ENCODE assay signal across 1 cellular context in genomic region chr1:201559679-201560162, GRCh38.
A peak's percentile ranks its signal among the peaks of the same experiment; 100 is the strongest.
TF ChIP-seq lines count a peak whose summit lies in the region.

No MANE protein-coding gene starts in this region.

TF ChIP-seq in IMR-90, 13 proteins besides CTCF, POLR2A, EP300 and RAD21 (continued from another document):
- TF ChIP-seq ELK1 (IDR thresholded peaks at IDR 0.05; ENCODE audit: borderline replicate concordance, low read depth, low read length) (no peak), RFX5 (IDR thresholded peaks at IDR 0.05; ENCODE audit: low read depth, low read length) (no peak), MAZ (IDR thresholded peaks at IDR 0.05; ENCODE audit: borderline replicate concordance, low read depth, low read length) (peak; percentile 70; the same call in 1 of the 2 replicates), USF2 (IDR thresholded peaks at IDR 0.05; ENCODE audit: low read depth, low read length) (peak; percentile 81)
